Comparison of ENCODE assay signal across 12 cellular contexts in the genomic region with DNA sequence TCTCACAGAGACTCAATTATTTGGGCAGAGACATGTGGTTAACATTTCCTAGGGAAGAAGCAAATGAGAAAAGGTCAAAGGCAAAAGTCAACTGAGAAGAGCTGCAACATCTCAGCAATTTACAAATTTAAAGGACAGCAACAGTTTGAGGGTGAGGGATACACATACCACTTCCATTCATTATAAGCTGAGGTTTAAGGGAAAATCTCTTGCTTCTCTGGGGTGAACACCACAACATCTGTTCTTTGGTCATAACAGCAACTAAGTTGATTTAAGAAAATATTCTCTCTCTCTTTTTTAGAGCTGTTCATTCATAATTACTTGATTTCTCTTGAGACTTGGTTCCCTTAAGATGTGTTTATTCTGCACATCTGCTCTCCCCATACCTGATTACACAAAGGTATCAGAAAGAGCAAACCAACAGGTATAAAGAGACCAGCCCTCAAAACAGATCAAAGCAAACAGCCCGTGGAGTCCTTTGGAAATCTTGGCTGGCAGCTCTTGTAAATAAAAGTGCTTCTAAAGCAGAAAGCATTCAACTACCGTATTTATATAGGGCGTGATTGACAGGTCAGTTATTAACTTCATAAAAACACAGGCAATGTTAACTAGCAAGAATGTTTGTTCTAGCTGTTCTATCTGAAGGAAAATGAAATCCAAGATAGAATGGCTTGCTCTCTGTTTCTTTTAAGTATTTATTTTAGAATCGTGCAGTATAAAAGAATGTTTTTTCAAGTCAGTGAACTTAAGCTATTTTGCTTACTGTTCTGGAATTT.
DNase-seq lines count a peak whose midpoint lies in the region; ATAC-seq, FAIRE-seq and TF ChIP-seq lines count a peak whose summit lies in the region.
"Had no signal": no experiment of that assay in that cellular context is flagged by ENCODE, and none has a peak within 500 bp of the region (broad histone marks: within the 10 kb centered on the region; RNA-seq: fewer than 3 reads in every experiment).

No MANE protein-coding gene starts in this region.

- H3K9me3 Mint-ChIP-seq in dendritic cell treated with granulocyte-macrophage colony-stimulating factor and Interleukin-4, amounts not matched to agents 40 ng/mL and 50 ng/mL, for 4 days = no peaks in the 10 kb centered on the region
- no peaks in the 10 kb centered on the region for H3K9me3 Mint-ChIP-seq in activated CD8-positive, alpha-beta T cell treated with anti-CD3 and anti-CD28 coated beads, Interleukin-2, amount 10 ng/mL, durations not matched to agents 7 days and 5 days (ENCODE audit: insufficient read depth)

- no peak overlapping the region for H3K4me3 Mint-ChIP-seq in dendritic cell treated with granulocyte-macrophage colony-stimulating factor and Interleukin-4, amounts not matched to agents 40 ng/mL and 50 ng/mL, for 4 days
- H3K4me3 Mint-ChIP-seq in activated CD8-positive, alpha-beta T cell treated with anti-CD3 and anti-CD28 coated beads, Interleukin-2, amount 10 ng/mL, durations not matched to agents 7 days and 5 days = no peak overlapping the region

- H3K4me3 ChIP-seq in prostate gland = no peak overlapping the region

- H3K27ac ChIP-seq in prostate gland = peak overlapping the region; percentile 21 to 26

- no peak for TF ChIP-seq CTCF in prostate gland (IDR thresholded peaks at IDR 0.05)

- CTCF ChIA-PET in activated CD8-positive, alpha-beta T cell treated with anti-CD3 and anti-CD28 coated beads, Interleukin-2, amount 10 ng/mL, durations not matched to agents 7 days and 5 days (lab: Charles Lee) = interaction anchor here (0.8 to 1.6 kb wide), 2 partner anchors 110 to 488 kb away, joined by 3 read pairs; no protein-coding TSS in a partner anchor

- intact Hi-C loops in dendritic cell treated with granulocyte-macrophage colony-stimulating factor and Interleukin-4, amounts not matched to agents 40 ng/mL and 50 ng/mL, for 4 days (cut with micrococcal nuclease) = no loop called here
- intact Hi-C loops in prostate gland (cut with DNase I) = loop anchor here (5.0 kb wide), 1 partner anchor 51 kb away; no protein-coding TSS in a partner anchor

- TF ChIP-seq POLR2A in prostate gland (IDR thresholded peaks at IDR 0.05) = no peak

- H3K4me1 ChIP-seq in prostate gland (replicated peaks) = peaks cover 5% of the 10 kb centered on the region

- H3K27ac Mint-ChIP-seq in dendritic cell treated with granulocyte-macrophage colony-stimulating factor and Interleukin-4, amounts not matched to agents 40 ng/mL and 50 ng/mL, for 4 days = peak overlapping the region; percentile 62
- no peak overlapping the region for H3K27ac Mint-ChIP-seq in activated CD8-positive, alpha-beta T cell treated with anti-CD3 and anti-CD28 coated beads, Interleukin-2, amount 10 ng/mL, durations not matched to agents 7 days and 5 days

- ATAC-seq in GM18861 (IDR thresholded peaks at IDR 0.05; ENCODE audit: unreplicated experiment) (no peak), HG03139 (IDR thresholded peaks at IDR 0.05; ENCODE audit: unreplicated experiment) (no peak)
- ATAC-seq in activated CD8-positive, alpha-beta T cell treated with anti-CD3 and anti-CD28 coated beads, Interleukin-2, amount 10 ng/mL, durations not matched to agents 7 days and 5 days = no peak
- ATAC-seq: SK-N-SH treated with all-trans-retinoic acid at 6 μM for 48 hours had no signal

- FAIRE-seq in G401.6 (lab: Jason Lieb, UNC) = peak; percentile 21

- no peaks in the 10 kb centered on the region for H3K9me3 ChIP-seq in prostate gland

- peaks cover 55% of the 10 kb centered on the region for H3K4me1 Mint-ChIP-seq in dendritic cell treated with granulocyte-macrophage colony-stimulating factor and Interleukin-4, amounts not matched to agents 40 ng/mL and 50 ng/mL, for 4 days (ENCODE audit: low read depth)
- peaks cover 17% of the 10 kb centered on the region for H3K4me1 Mint-ChIP-seq in activated CD8-positive, alpha-beta T cell treated with anti-CD3 and anti-CD28 coated beads, Interleukin-2, amount 10 ng/mL, durations not matched to agents 7 days and 5 days (ENCODE audit: low read depth)

- H3K36me3 ChIP-seq in prostate gland = no peaks in the 10 kb centered on the region

- WGBS in prostate gland = 18% methylated on average over 4 of the region's 4 CpGs

- no peaks in the 10 kb centered on the region for H3K27me3 Mint-ChIP-seq in dendritic cell treated with granulocyte-macrophage colony-stimulating factor and Interleukin-4, amounts not matched to agents 40 ng/mL and 50 ng/mL, for 4 days
- no peaks in the 10 kb centered on the region for H3K27me3 Mint-ChIP-seq in activated CD8-positive, alpha-beta T cell treated with anti-CD3 and anti-CD28 coated beads, Interleukin-2, amount 10 ng/mL, durations not matched to agents 7 days and 5 days (ENCODE audit: low read depth)

- peaks cover 10% of the 10 kb centered on the region for H3K36me3 Mint-ChIP-seq in dendritic cell treated with granulocyte-macrophage colony-stimulating factor and Interleukin-4, amounts not matched to agents 40 ng/mL and 50 ng/mL, for 4 days (ENCODE audit: low read depth)
- peaks cover 4% of the 10 kb centered on the region for H3K36me3 Mint-ChIP-seq in activated CD8-positive, alpha-beta T cell treated with anti-CD3 and anti-CD28 coated beads, Interleukin-2, amount 10 ng/mL, durations not matched to agents 7 days and 5 days (ENCODE audit: low read depth)

- POLR2A ChIA-PET in activated CD8-positive, alpha-beta T cell treated with anti-CD3 and anti-CD28 coated beads, Interleukin-2, amount 10 ng/mL, durations not matched to agents 7 days and 5 days (lab: Charles Lee) = no interaction called here

- DNase-seq in NCI-H2171 (lab: John Stamatoyannopoulos, UW) (peak; percentile 50), prostate gland (ENCODE audit: low spot score) (peak; percentile 71), OCI-M2 (lab: John Stamatoyannopoulos, UW; ENCODE audit: unreplicated experiment) (no peak)
- DNase-seq in activated CD8-positive, alpha-beta T cell treated with anti-CD3 and anti-CD28 coated beads, Interleukin-2, amount 10 ng/mL, durations not matched to agents 7 days and 5 days = no peak
- DNase-seq: activated CD8-positive, alpha-beta memory T cell treated with anti-CD3 and anti-CD28 coated beads, Interleukin-2, amount 50 U/mL, for 48 hours; caudate nucleus; hypothalamus had no signal

- H3K27me3 ChIP-seq in prostate gland (replicated peaks; ENCODE audit: insufficient read depth) = no peaks in the 10 kb centered on the region

Comparison
In these comparisons a context has a peak if more than half of its experiments do, and no peak if none do; other contexts are left out.
1. DNase-seq: peak in NCI-H2171 (single experiment) and prostate gland (single experiment); none in activated CD8-positive, alpha-beta T cell treated with anti-CD3 and anti-CD28 coated beads, Interleukin-2, amount 10 ng/mL, durations not matched to agents 7 days and 5 days (single experiment) and OCI-M2 (single experiment).